Comparison of ENCODE assay signal across 34 cellular contexts in genomic region chr9:16026886-16027285, GRCh38.
"Had no signal": no experiment of that assay in that cellular context is flagged by ENCODE, and none has a peak within 500 bp of the region (broad histone marks: within the 10 kb centered on the region; RNA-seq: fewer than 3 reads in every experiment).

No MANE protein-coding gene starts in this region.

- H3K4me3 Mint-ChIP-seq: activated CD4-positive, alpha-beta T cell treated with anti-CD3 and anti-CD28 coated beads, Interleukin-2, amount 10 ng/mL, durations not matched to agents 24 days and 14 days; activated CD8-positive, alpha-beta T cell treated with anti-CD3 and anti-CD28 coated beads for 36 hours; activated naive CD8-positive, alpha-beta T cell treated with anti-CD3 and anti-CD28 coated beads for 36 hours; activated T-cell treated with anti-CD3 and anti-CD28 coated beads, Interleukin-2, amount 50 U/mL, for 72 hours; activated T-helper 17 cell treated with anti-CD3 and anti-CD28 coated beads, Interleukin-2, amount 50 U/mL, for 72 hours; T-helper 1 cell treated with Interleukin-12 subunit alpha and Interleukin-12 subunit beta and Interleukin-4 antibody, amounts not matched to agents 30 μg/mL and 1 μg/mL, for 36 hours; T-helper 2 cell treated with Interferon-gamma antibody and Interleukin-4, amounts not matched to agents 5 μg/mL and 100 μg/mL, for 36 hours had no signal

- H3K4me3 ChIP-seq: ascending aorta, body of pancreas, breast epithelium, Peyer's patch had no signal

- H3K27ac ChIP-seq: ascending aorta, body of pancreas, breast epithelium, Peyer's patch, RWPE1 had no signal

- H3K9me3 Mint-ChIP-seq: activated CD4-positive, alpha-beta T cell treated with anti-CD3 and anti-CD28 coated beads, Interleukin-2, amount 10 ng/mL, durations not matched to agents 24 days and 14 days; T-helper 1 cell treated with Interleukin-12 subunit alpha and Interleukin-12 subunit beta and Interleukin-4 antibody, amounts not matched to agents 30 μg/mL and 1 μg/mL, for 36 hours; T-helper 2 cell treated with Interferon-gamma antibody and Interleukin-4, amounts not matched to agents 5 μg/mL and 100 μg/mL, for 36 hours had no signal

- H3K9me3 ChIP-seq: ascending aorta, body of pancreas, Peyer's patch had no signal

- DNase-seq: activated CD4-positive, alpha-beta T cell treated with anti-CD3 and anti-CD28 coated beads, Interleukin-2, amount 10 ng/mL, durations not matched to agents 24 days and 14 days; activated CD4-positive, alpha-beta T cell treated with anti-CD3 and anti-CD28 coated beads, Interleukin-2, amount 50 U/mL, for 4 hours; activated CD8-positive, alpha-beta T cell treated with anti-CD3 and anti-CD28 coated beads for 36 hours; activated effector memory CD4-positive, alpha-beta T cell treated with anti-CD3 and anti-CD28 coated beads, Interleukin-2, amount 50 U/mL, for 16 hours; activated naive CD4-positive, alpha-beta T cell; activated naive CD4-positive, alpha-beta T cell treated with anti-CD3 and anti-CD28 coated beads, Interleukin-2, amount 50 U/mL, for 16 hours; activated naive CD8-positive, alpha-beta T cell treated with anti-CD3 and anti-CD28 coated beads for 36 hours; activated T-cell treated with anti-CD3 and anti-CD28 coated beads, Interleukin-2, amount 50 U/mL, for 1 hour; activated T-cell treated with anti-CD3 and anti-CD28 coated beads, Interleukin-2, amount 50 U/mL, for 72 hours; amygdala; body of pancreas; Kasumi-1; MM.1S; MV-4-11; NCI-H1092; NCI-H1436 treated with DMSO at 0.1 percent for 48 hours; NCI-H187; NCI-H2029 treated with DMSO at 0.1 percent for 48 hours; NCI-H2107; NCI-H2171; NCI-H510A; NCI-H526; NCI-H748 treated with DMSO at 0.1 percent for 48 hours; NK-92 treated with Interleukin-12 subunit alpha and Interleukin-12 subunit beta, amount 100 ng/mL, for 24 hours; PC-3; Peyer's patch; SIG-M5 had no signal

- H3K27me3 ChIP-seq: ascending aorta, body of pancreas, breast epithelium, Peyer's patch had no signal

- FAIRE-seq: TTC549 had no signal

- H3K4me1 ChIP-seq: ascending aorta, body of pancreas, breast epithelium, Peyer's patch had no signal

- H3K4me1 Mint-ChIP-seq: activated T-helper 17 cell treated with anti-CD3 and anti-CD28 coated beads, Interleukin-2, amount 50 U/mL, for 72 hours had no signal

- ATAC-seq: activated CD8-positive, alpha-beta T cell treated with anti-CD3 and anti-CD28 coated beads for 36 hours; activated T-cell treated with anti-CD3 and anti-CD28 coated beads, Interleukin-2, amount 50 U/mL, for 72 hours; activated T-helper 17 cell treated with anti-CD3 and anti-CD28 coated beads, Interleukin-2, amount 50 U/mL, for 72 hours; body of pancreas; PC-3 had no signal

- H3K27ac Mint-ChIP-seq: activated CD4-positive, alpha-beta T cell treated with anti-CD3 and anti-CD28 coated beads, Interleukin-2, amount 10 ng/mL, durations not matched to agents 24 days and 14 days; activated CD8-positive, alpha-beta T cell treated with anti-CD3 and anti-CD28 coated beads for 36 hours; activated naive CD8-positive, alpha-beta T cell treated with anti-CD3 and anti-CD28 coated beads for 36 hours; activated T-cell treated with anti-CD3 and anti-CD28 coated beads, Interleukin-2, amount 50 U/mL, for 72 hours; activated T-helper 17 cell treated with anti-CD3 and anti-CD28 coated beads, Interleukin-2, amount 50 U/mL, for 72 hours; T-helper 1 cell treated with Interleukin-12 subunit alpha and Interleukin-12 subunit beta and Interleukin-4 antibody, amounts not matched to agents 30 μg/mL and 1 μg/mL, for 36 hours; T-helper 2 cell treated with Interferon-gamma antibody and Interleukin-4, amounts not matched to agents 5 μg/mL and 100 μg/mL, for 36 hours had no signal

- H3K36me3 ChIP-seq: ascending aorta, breast epithelium, Peyer's patch had no signal

- H3K27me3 Mint-ChIP-seq: activated CD8-positive, alpha-beta T cell treated with anti-CD3 and anti-CD28 coated beads for 36 hours; activated naive CD8-positive, alpha-beta T cell treated with anti-CD3 and anti-CD28 coated beads for 36 hours; activated T-helper 17 cell treated with anti-CD3 and anti-CD28 coated beads, Interleukin-2, amount 50 U/mL, for 72 hours had no signal
